In the genomic region with DNA sequence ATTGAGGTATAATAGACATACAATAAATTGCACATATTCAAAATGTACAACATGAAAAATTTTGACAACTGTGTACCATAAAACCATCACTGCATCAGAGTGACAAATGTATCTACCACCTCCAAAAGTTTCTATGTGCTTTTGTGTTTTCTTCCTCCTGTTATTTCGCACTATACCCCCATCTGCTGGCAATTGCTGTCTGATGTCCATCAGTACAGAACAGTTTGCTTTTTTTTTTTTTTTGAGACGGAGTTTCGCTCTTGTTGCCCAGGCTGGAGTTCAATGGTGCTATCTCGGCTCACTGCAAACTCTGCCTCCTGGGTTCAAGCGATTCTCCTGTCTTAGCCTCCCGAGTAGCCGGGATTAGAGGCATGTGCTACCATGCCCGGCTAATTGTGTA, we compare ENCODE assay signal across 15 cellular contexts.
DNase-seq lines count a peak whose midpoint lies in the region; ATAC-seq and TF ChIP-seq lines count a peak whose summit lies in the region.
"Had no signal": no experiment of that assay in that cellular context is flagged by ENCODE, and none has a peak within 500 bp of the region (broad histone marks: within the 10 kb centered on the region; RNA-seq: fewer than 3 reads in every experiment).

No MANE protein-coding gene starts in this region.

- no peak overlapping the region for H3K4me3 Mint-ChIP-seq in osteocyte (ENCODE audit: unreplicated experiment)
- H3K4me3 Mint-ChIP-seq: activated CD8-positive, alpha-beta memory T cell treated with anti-CD3 and anti-CD28 coated beads, Interleukin-2, amount 10 ng/mL, durations not matched to agents 7 days and 5 days; activated naive CD8-positive, alpha-beta T cell treated with anti-CD3 and anti-CD28 coated beads for 36 hours; dendritic cell treated with granulocyte-macrophage colony-stimulating factor and Interleukin-4, amounts not matched to agents 40 ng/mL and 50 ng/mL, for 4 days; naive thymus-derived CD8-positive, alpha-beta T cell had no signal

- no peaks in the 10 kb centered on the region for H3K9me3 Mint-ChIP-seq in osteocyte (ENCODE audit: unreplicated experiment)

- no peak for ATAC-seq in GM21786 (IDR thresholded peaks at IDR 0.05; ENCODE audit: unreplicated experiment)
- ATAC-seq: activated CD8-positive, alpha-beta memory T cell treated with anti-CD3 and anti-CD28 coated beads, Interleukin-2, amount 10 ng/mL, durations not matched to agents 7 days and 5 days; GM12878; naive thymus-derived CD8-positive, alpha-beta T cell had no signal

- peaks cover 17% of the 10 kb centered on the region for H3K27me3 Mint-ChIP-seq in osteocyte (ENCODE audit: unreplicated experiment)
- H3K27me3 Mint-ChIP-seq: activated CD8-positive, alpha-beta memory T cell treated with anti-CD3 and anti-CD28 coated beads, Interleukin-2, amount 10 ng/mL, durations not matched to agents 7 days and 5 days; dendritic cell treated with granulocyte-macrophage colony-stimulating factor and Interleukin-4, amounts not matched to agents 40 ng/mL and 50 ng/mL, for 4 days had no signal

- peaks cover 4% of the 10 kb centered on the region for H3K36me3 Mint-ChIP-seq in osteocyte (ENCODE audit: unreplicated experiment)
- H3K36me3 Mint-ChIP-seq: activated CD8-positive, alpha-beta memory T cell treated with anti-CD3 and anti-CD28 coated beads, Interleukin-2, amount 10 ng/mL, durations not matched to agents 7 days and 5 days; activated naive CD8-positive, alpha-beta T cell treated with anti-CD3 and anti-CD28 coated beads for 36 hours; naive thymus-derived CD8-positive, alpha-beta T cell had no signal

- no peaks in the 10 kb centered on the region for H3K36me3 ChIP-seq in brain microvascular endothelial cell (replicated peaks)

- H3K4me1 Mint-ChIP-seq in osteocyte (ENCODE audit: unreplicated experiment), result no peaks in the 10 kb centered on the region
- H3K4me1 Mint-ChIP-seq: activated CD8-positive, alpha-beta memory T cell treated with anti-CD3 and anti-CD28 coated beads, Interleukin-2, amount 10 ng/mL, durations not matched to agents 7 days and 5 days; activated naive CD8-positive, alpha-beta T cell treated with anti-CD3 and anti-CD28 coated beads for 36 hours; naive thymus-derived CD8-positive, alpha-beta T cell had no signal

- H3K4me3 ChIP-seq in brain microvascular endothelial cell (ENCODE audit: low read depth, low read length), result no peak overlapping the region
- H3K4me3 ChIP-seq: GM12878, skin epidermis had no signal

- H3K27me3 ChIP-seq in brain microvascular endothelial cell (replicated peaks), result no peaks in the 10 kb centered on the region

- no peak overlapping the region for H3K27ac Mint-ChIP-seq in osteocyte (ENCODE audit: unreplicated experiment)
- H3K27ac Mint-ChIP-seq: activated CD8-positive, alpha-beta memory T cell treated with anti-CD3 and anti-CD28 coated beads, Interleukin-2, amount 10 ng/mL, durations not matched to agents 7 days and 5 days; activated naive CD8-positive, alpha-beta T cell treated with anti-CD3 and anti-CD28 coated beads for 36 hours; dendritic cell treated with granulocyte-macrophage colony-stimulating factor and Interleukin-4, amounts not matched to agents 40 ng/mL and 50 ng/mL, for 4 days; naive thymus-derived CD8-positive, alpha-beta T cell had no signal

- in situ Hi-C loops in brain microvascular endothelial cell (cut with HindIII; ENCODE audit: low pct_ligation_motif_present, low sequenced_read_pairs), result no loop called here

- TF ChIP-seq CTCF in brain microvascular endothelial cell (IDR thresholded peaks at IDR 0.05; ENCODE audit: low read depth, low read length, missing control alignments), result peak; percentile 52
- TF ChIP-seq CTCF in osteocyte (IDR thresholded peaks at IDR 0.05), result peak; percentile 49

- H3K27ac ChIP-seq in brain microvascular endothelial cell, result no peak overlapping the region
- H3K27ac ChIP-seq: skin epidermis had no signal

- DNase-seq in GM03348 (ENCODE audit: low spot score), result peak; percentile 20
- DNase-seq in M059J (ENCODE audit: low read depth), result peak; percentile 30
- DNase-seq in brain microvascular endothelial cell, result peak; percentile 31
- no peak for DNase-seq in osteocyte (ENCODE audit: extremely low spot score, unreplicated experiment)
- DNase-seq in DMS79 treated with DMSO at 0.1 percent for 48 hours (lab: John Stamatoyannopoulos, UW), result no peak
- DNase-seq in activated CD4-positive, alpha-beta T cell treated with anti-CD3 and anti-CD28 coated beads, Interleukin-2, amount 50 U/mL, for 1 hour, result no peak
- DNase-seq: activated CD8-positive, alpha-beta memory T cell treated with anti-CD3 and anti-CD28 coated beads, Interleukin-2, amount 10 ng/mL, durations not matched to agents 7 days and 5 days; activated naive CD8-positive, alpha-beta T cell treated with anti-CD3 and anti-CD28 coated beads for 36 hours; naive thymus-derived CD8-positive, alpha-beta T cell; NCI-H2171; OCI-M1 had no signal

Comparison
In these comparisons a context has a peak if more than half of its experiments do, and no peak if none do; other contexts are left out.
1. DNase-seq: peak in GM03348 (single experiment), M059J (single experiment) and brain microvascular endothelial cell (single experiment); none in osteocyte (single experiment), DMS79 treated with DMSO at 0.1 percent for 48 hours (single experiment) and activated CD4-positive, alpha-beta T cell treated with anti-CD3 and anti-CD28 coated beads, Interleukin-2, amount 50 U/mL, for 1 hour (single experiment).